In genomic region chr1:40315795-40316594, GRCh38 we compare ENCODE assay signal across 7 cellular contexts. TPM values are rescaled to one million over a fixed set of nuclear protein-coding genes. Genes with fewer than 3 reads are reported as not detected.
DNase-seq lines count a peak whose midpoint lies in the region; ATAC-seq, FAIRE-seq and TF ChIP-seq lines count a peak whose summit lies in the region.

No MANE protein-coding gene starts in this region.

- ATAC-seq in GM12878 = peak; percentile 8
- ATAC-seq in GM19395 (IDR thresholded peaks at IDR 0.05; ENCODE audit: unreplicated experiment) = no peak

- 8% methylated on average over 36 of the region's 41 CpGs for WGBS in GM12878 (ENCODE audit: insufficient coverage, insufficient replicate concordance, low lambda C conversion rate, missing lambda C conversion rate)

- no peaks in the 10 kb centered on the region for H3K9me2 ChIP-seq in OCI-LY7 (ENCODE audit: insufficient read depth, low read length)

- H3K4me2 ChIP-seq in OCI-LY7 (ENCODE audit: low read length) = peak overlapping the region; percentile 81
- H3K4me2 ChIP-seq in GM12878 (ENCODE audit: control insufficient read depth, insufficient read depth) = peak overlapping the region; percentile 93

- POLR2A ChIA-PET in OCI-LY7 (lab: Charles Lee) (interaction anchor here (0.6 to 2.4 kb wide), 10 partner anchors 15 to 1435 kb away, joined by 3 to 8 read pairs (median 3); partner anchors contain the start of gene ZFP69B), GM12878 (lab: Charles Lee) (interaction anchor here (0.5 to 4.2 kb wide), 16 partner anchors 23 to 251 kb away, joined by 3 to 21 read pairs (median 4); partner anchors contain the start of gene SMAP2)

- H3K27ac ChIP-seq in OCI-LY7 (ENCODE audit: low read depth, low read length, poor library complexity, severe bottlenecking) = no peak overlapping the region
- H3K27ac ChIP-seq in GM12878 (ENCODE audit: control insufficient read depth, insufficient read depth) = no peak overlapping the region; the same call in 1 of the 2 replicates

- H3K36me3 ChIP-seq in OCI-LY7 (ENCODE audit: insufficient read depth, low read length) (no peaks in the 10 kb centered on the region), GM12878 (ENCODE audit: control insufficient read depth in 2 of 2, insufficient read depth in 2 of 2, low read length in 1 of 2) (no peaks in the 10 kb centered on the region)

- BruUV-seq in OCI-LY7 (replicated peaks; lab: Mats Ljungman, UMichigan) = no TSS peak
- no TSS peak for BruUV-seq in GM12878 (replicated peaks; lab: Mats Ljungman, UMichigan)

- peak; percentile 69 for FAIRE-seq in GM18507 (lab: Jason Lieb, UNC)
- peak; percentile 27 for FAIRE-seq in GM12878 (lab: Jason Lieb, UNC)

- RAD21 ChIA-PET in GM12878 (lab: Charles Lee; ENCODE audit: unreplicated experiment) = interaction anchor here (0.7 to 6.0 kb wide), 19 partner anchors 21 to 171 kb away, joined by 3 to 81 read pairs (median 8); partner anchors contain the start of genes RLF, SMAP2 and ZMPSTE24

- SMC1A ChIA-PET in GM12878 (lab: Charles Lee; ENCODE audit: uncharacterized antibody, unreplicated experiment) = interaction anchor here (0.8 to 9.0 kb wide), 27 partner anchors 17 to 231 kb away, joined by 3 to 84 read pairs (median 6); partner anchors contain the start of gene SMAP2

- H3K9me3 ChIP-seq in OCI-LY7 (ENCODE audit: low read length) (no peaks in the 10 kb centered on the region), GM12878 (replicated peaks; ENCODE audit: control insufficient read depth, insufficient read depth, low read length) (no peaks in the 10 kb centered on the region)

- peak overlapping the region; percentile 56 for H3K4me3 ChIP-seq in OCI-LY7 (ENCODE audit: low read depth, low read length, poor library complexity, severe bottlenecking)
- H3K4me3 ChIP-seq in GM12878 = peak overlapping the region; percentile 70

- TF ChIP-seq POLR2A in GM12878 (IDR thresholded peaks at IDR 0.05; ENCODE audit: low read depth, low read length) = no peak

- TF ChIP-seq EP300 in GM12878 (IDR thresholded peaks at IDR 0.05; ENCODE audit: borderline replicate concordance in 1 of 2, control insufficient read depth in 1 of 2, low read depth in 2 of 2, low read length in 2 of 2) = no peak

- H3K4me1 ChIP-seq in OCI-LY7 (ENCODE audit: insufficient read depth, low read length, poor library complexity, severe bottlenecking) (peaks cover 53% of the 10 kb centered on the region), GM12878 (ENCODE audit: control insufficient read depth, insufficient read depth, low read length) (peaks cover 41% of the 10 kb centered on the region)

- TF ChIP-seq CTCF in OCI-LY7 (conservative IDR thresholded peaks at IDR 0.05; ENCODE audit: low read length) = no peak
- no peak for TF ChIP-seq CTCF in GM12878 (IDR thresholded peaks at IDR 0.05 in 2 of 3, conservative IDR thresholded peaks at IDR 0.05 in 1 of 3; ENCODE audit: control insufficient read depth in 2 of 3, extremely low read depth in 1 of 3, insufficient read depth in 1 of 3, low read depth in 3 of 3, low read length in 3 of 3)

- CTCF ChIA-PET in OCI-LY7 (lab: Charles Lee; ENCODE audit: unreplicated experiment) (interaction anchor here (0.6 to 3.0 kb wide), 6 partner anchors 22 to 172 kb away, joined by 3 to 10 read pairs (median 4); no protein-coding TSS in a partner anchor), GM12878 (lab: Yijun Ruan, JAX) (interaction anchor here (0.5 to 10.0 kb wide), 42 partner anchors 21 to 452 kb away, joined by 3 to 170 read pairs (median 5); partner anchors contain the start of genes SMAP2, ZMPSTE24 and ZNF684)

- in situ Hi-C loops in GM12878 (cut with MboI) = no loop called here

- peaks cover 4 to 9% of the 10 kb centered on the region in 2 experiments; a peak in 3 of 4 replicates for H3K27me3 ChIP-seq in GM12878 (replicated peaks in 1 of 2; ENCODE audit: control insufficient read depth in 2 of 2, insufficient read depth in 2 of 2, low read length in 1 of 2)

- peak overlapping the region; percentile 87; the same call in 1 of the 2 replicates for H2AFZ ChIP-seq in OCI-LY7 (ENCODE audit: low read length)
- peak overlapping the region; percentile 90 for H2AFZ ChIP-seq in GM12878 (ENCODE audit: control insufficient read depth, low read depth, low read length)

- intact Hi-C loops in OCI-LY7 (cut with micrococcal nuclease; ENCODE audit: unreplicated experiment) (loop anchor here (2.0 kb wide), 3 partner anchors 23 to 163 kb away; no protein-coding TSS in a partner anchor), GM12878 (cut with micrococcal nuclease; ENCODE audit: unreplicated experiment) (loop anchor here (1.0 to 2.0 kb wide), 2 partner anchors 58 to 163 kb away; partner anchors contain the start of gene ZMPSTE24)

- DNase-seq in GM18507 (ENCODE audit: extremely low spot score, insufficient read length, low read depth) (no peak), OCI-LY7 (ENCODE audit: low spot score) (peak; percentile 24), GM12878 (ENCODE audit: low read depth, low spot score) (no peak), islet precursor cell (peak; percentile 72), NCI-H446 treated with DMSO at 0.1 percent for 48 hours (lab: John Stamatoyannopoulos, UW) (no peak)
- peak; percentile 41 to 44 for DNase-seq in stimulated activated CD4-positive, alpha-beta T cell treated with anti-CD3 and anti-CD28 coated beads, Interleukin-2, amount 100 ng/mL, for 24 hours

- H3K79me2 ChIP-seq in OCI-LY7 (ENCODE audit: insufficient read depth, low read depth, low read length) = no peaks in the 10 kb centered on the region
- H3K79me2 ChIP-seq in GM12878 (ENCODE audit: control insufficient read depth, insufficient read depth, low read length) = peaks cover 5% of the 10 kb centered on the region

- peak overlapping the region; percentile 49 for H3K9ac ChIP-seq in GM12878 (ENCODE audit: control insufficient read depth, insufficient read depth, low read length)

- TF ChIP-seq RAD21 in GM12878 (IDR thresholded peaks at IDR 0.05; ENCODE audit: insufficient read depth, low read depth, low read length) = no peak

- no peaks in the 10 kb centered on the region for H4K20me1 ChIP-seq in OCI-LY7 (ENCODE audit: insufficient read depth, low read length)
- no peaks in the 10 kb centered on the region for H4K20me1 ChIP-seq in GM12878 (ENCODE audit: control insufficient read depth, insufficient read depth)

RNA-seq across cellular contexts. Expression of gene COL9A2, which starts 1.1 kb away (rescaled TPM):
- total RNA-seq in OCI-LY7 (2014; rRNA removed; shearing (Covaris generic)) = 10.6 and 12.8 TPM in 2 replicates
- 19.3 and 21.4 TPM in 2 replicates for total RNA-seq in OCI-LY7 (2022)
- total RNA-seq in GM12878 (2013; cell fraction: nucleolus; rRNA removed) = 49.4 and 58.1 TPM in 2 replicates
- 48.0 and 57.6 TPM in 2 replicates for total RNA-seq in GM12878 (2014; rRNA removed)
- 20.5 and 20.9 TPM in 2 replicates for total RNA-seq in GM12878 (2014; rRNA removed; fragmentation: Illumina TruSeq; extraction: Trizol)
- total RNA-seq in GM12878 (2021) = 48.8 and 51.0 TPM in 2 replicates
- polyA plus RNA-seq in GM12878 (2011; ENCODE audit: low read depth) = 19.1 TPM
- 15.9 and 20.5 TPM in 2 replicates for polyA plus RNA-seq in GM12878 (2011; rRNA removed)
- polyA plus RNA-seq in GM12878 (2011; cell fraction: cytosol; rRNA removed) = 21.4 and 28.1 TPM in 2 replicates
- polyA plus RNA-seq in GM12878 (2011; cell fraction: nucleus; rRNA removed) = 226 and 256 TPM in 2 replicates
- 37.7 and 39.6 TPM in 2 replicates for polyA plus RNA-seq in GM12878 (2012)
- polyA plus RNA-seq in GM12878 (2014; fragmentation: Illumina TruSeq; extraction: Trizol) = 9.5 and 16.1 TPM in 2 replicates
- polyA plus RNA-seq in GM12878 (2014; fragmentation: Nextera tagmentation; extraction: Ambion mirVana) = 1 to 10 TPM; 3.1 to 4.0 TPM
- polyA plus RNA-seq in GM12878 (2014; rRNA removed) = 62.0 and 63.3 TPM in 2 replicates
- polyA plus RNA-seq in GM12878 (2016; fragmentation: Nextera tagmentation; extraction: Ambion mirVana) = 10 to 100 TPM; 24.3 to 31.8 TPM
- polyA minus RNA-seq in GM12878 (2011; rRNA and poly(A)+ RNA removed) = 5.6 and 10.0 TPM in 2 replicates
- polyA minus RNA-seq in GM12878 (2011; cell fraction: cytosol; rRNA and poly(A)+ RNA removed) = 4.1 TPM in 2 replicates
- polyA minus RNA-seq in GM12878 (2011; cell fraction: nucleus; rRNA and poly(A)+ RNA removed) = 11.4 and 15.9 TPM in 2 replicates

RNA-seq across cellular contexts. Expression of gene SMAP2, which starts 57.5 kb away (rescaled TPM):
- total RNA-seq in OCI-LY7 (2014; rRNA removed; shearing (Covaris generic)) = 50.3 and 60.5 TPM in 2 replicates
- 105 and 118 TPM in 2 replicates for total RNA-seq in OCI-LY7 (2022)
- total RNA-seq in GM12878 (2013; cell fraction: nucleolus; rRNA removed) = 113 and 116 TPM in 2 replicates
- total RNA-seq in GM12878 (2014; rRNA removed) = 103 and 107 TPM in 2 replicates
- 92.9 and 97.1 TPM in 2 replicates for total RNA-seq in GM12878 (2014; rRNA removed; fragmentation: Illumina TruSeq; extraction: Trizol)
- 115 and 121 TPM in 2 replicates for total RNA-seq in GM12878 (2021)
- 97.2 TPM for polyA plus RNA-seq in GM12878 (2011; ENCODE audit: low read depth)
- polyA plus RNA-seq in GM12878 (2011; rRNA removed) = 103 and 120 TPM in 2 replicates
- polyA plus RNA-seq in GM12878 (2011; cell fraction: cytosol; rRNA removed) = 116 and 137 TPM in 2 replicates
- polyA plus RNA-seq in GM12878 (2011; cell fraction: nucleus; rRNA removed) = 79.9 and 86.8 TPM in 2 replicates
- polyA plus RNA-seq in GM12878 (2012) = 109 and 156 TPM in 2 replicates
- polyA plus RNA-seq in GM12878 (2014; fragmentation: Illumina TruSeq; extraction: Trizol) = 177 and 223 TPM in 2 replicates
- 10 to 100 TPM; 33.4 to 42.4 TPM for polyA plus RNA-seq in GM12878 (2014; fragmentation: Nextera tagmentation; extraction: Ambion mirVana)
- polyA plus RNA-seq in GM12878 (2014; rRNA removed) = 98.3 and 107 TPM in 2 replicates
- polyA plus RNA-seq in GM12878 (2016; fragmentation: Nextera tagmentation; extraction: Ambion mirVana) = 100 to 1,000 TPM in 1 of 2 experiments, 10 to 100 TPM in 1; 92.1 to 108 TPM
- 136 and 166 TPM in 2 replicates for polyA minus RNA-seq in GM12878 (2011; rRNA and poly(A)+ RNA removed)
- polyA minus RNA-seq in GM12878 (2011; cell fraction: cytosol; rRNA and poly(A)+ RNA removed) = 42.6 and 47.7 TPM in 2 replicates
- 26.1 and 37.2 TPM in 2 replicates for polyA minus RNA-seq in GM12878 (2011; cell fraction: nucleus; rRNA and poly(A)+ RNA removed)

RNA-seq across cellular contexts. Expression of gene ZMPSTE24, which starts 58.0 kb away (rescaled TPM):
- total RNA-seq in OCI-LY7 (2014; rRNA removed; shearing (Covaris generic)) = 13.4 and 15.8 TPM in 2 replicates
- total RNA-seq in OCI-LY7 (2022) = 18.8 and 24.3 TPM in 2 replicates
- 21.9 and 30.3 TPM in 2 replicates for total RNA-seq in GM12878 (2013; cell fraction: nucleolus; rRNA removed)
- total RNA-seq in GM12878 (2014; rRNA removed) = 40.2 and 52.9 TPM in 2 replicates
- 44.5 and 47.0 TPM in 2 replicates for total RNA-seq in GM12878 (2014; rRNA removed; fragmentation: Illumina TruSeq; extraction: Trizol)
- 32.1 and 32.6 TPM in 2 replicates for total RNA-seq in GM12878 (2021)
- 7.6 TPM for polyA plus RNA-seq in GM12878 (2011; ENCODE audit: low read depth)
- polyA plus RNA-seq in GM12878 (2011; rRNA removed) = 21.5 and 27.1 TPM in 2 replicates
- 6.5 and 6.6 TPM in 2 replicates for polyA plus RNA-seq in GM12878 (2011; cell fraction: cytosol; rRNA removed)
- polyA plus RNA-seq in GM12878 (2011; cell fraction: nucleus; rRNA removed) = 4.4 and 7.2 TPM in 2 replicates
- polyA plus RNA-seq in GM12878 (2012) = 12.7 and 14.7 TPM in 2 replicates
- 48.5 and 64.7 TPM in 2 replicates for polyA plus RNA-seq in GM12878 (2014; fragmentation: Illumina TruSeq; extraction: Trizol)
- 10 to 100 TPM; 30.1 to 56.0 TPM for polyA plus RNA-seq in GM12878 (2014; fragmentation: Nextera tagmentation; extraction: Ambion mirVana)
- 23.2 and 30.1 TPM in 2 replicates for polyA plus RNA-seq in GM12878 (2014; rRNA removed)
- polyA plus RNA-seq in GM12878 (2016; fragmentation: Nextera tagmentation; extraction: Ambion mirVana) = 10 to 100 TPM; 82.7 to 84.4 TPM
- 9.8 and 14.6 TPM in 2 replicates for polyA minus RNA-seq in GM12878 (2011; rRNA and poly(A)+ RNA removed)
- polyA minus RNA-seq in GM12878 (2011; cell fraction: cytosol; rRNA and poly(A)+ RNA removed) = 7.5 and 8.5 TPM in 2 replicates
- 3.0 and 5.2 TPM in 2 replicates for polyA minus RNA-seq in GM12878 (2011; cell fraction: nucleus; rRNA and poly(A)+ RNA removed)

Comparison
In these comparisons a context has a peak if more than half of its experiments do, and no peak if none do; other contexts are left out.
1. DNase-seq: peak in OCI-LY7 (single experiment), islet precursor cell (single experiment) and stimulated activated CD4-positive, alpha-beta T cell treated with anti-CD3 and anti-CD28 coated beads, Interleukin-2, amount 100 ng/mL, for 24 hours (2 of 2); none in GM18507 (single experiment), GM12878 (single experiment) and NCI-H446 treated with DMSO at 0.1 percent for 48 hours (single experiment).